In genomic region chr2:100639588-100640195, GRCh38 we compare ENCODE assay signal across 15 cellular contexts.
"Had no signal": no experiment of that assay in that cellular context is flagged by ENCODE, and none has a peak within 500 bp of the region (broad histone marks: within the 10 kb centered on the region; RNA-seq: fewer than 3 reads in every experiment).

No MANE protein-coding gene starts in this region.

- H3K27me3 Mint-ChIP-seq: central memory CD8-positive, alpha-beta T cell had no signal

- H3K27ac Mint-ChIP-seq: activated CD4-positive, alpha-beta memory T cell treated with anti-CD3 and anti-CD28 coated beads, Interleukin-2, amount 10 ng/mL, durations not matched to agents 7 days and 5 days; activated naive CD4-positive, alpha-beta T cell treated with anti-CD3 and anti-CD28 coated beads, Interleukin-2, amount 10 ng/mL, durations not matched to agents 7 days and 5 days; nephron progenitor cell had no signal

- H3K4me3 Mint-ChIP-seq: activated CD4-positive, alpha-beta memory T cell treated with anti-CD3 and anti-CD28 coated beads, Interleukin-2, amount 10 ng/mL, durations not matched to agents 7 days and 5 days; activated naive CD4-positive, alpha-beta T cell treated with anti-CD3 and anti-CD28 coated beads, Interleukin-2, amount 10 ng/mL, durations not matched to agents 7 days and 5 days; central memory CD8-positive, alpha-beta T cell; nephron progenitor cell had no signal

- DNase-seq: activated CD4-positive, alpha-beta memory T cell treated with anti-CD3 and anti-CD28 coated beads, Interleukin-2, amount 10 ng/mL, durations not matched to agents 7 days and 5 days; activated CD4-positive, alpha-beta T cell treated with anti-CD3 and anti-CD28 coated beads for 1 hour; activated naive CD4-positive, alpha-beta T cell treated with anti-CD3 and anti-CD28 coated beads, Interleukin-2, amount 10 ng/mL, durations not matched to agents 7 days and 5 days; body of pancreas; effector memory CD8-positive, alpha-beta T cell; left lung; mesenchymal stem cell; nephron progenitor cell; stimulated activated CD4-positive, alpha-beta T cell treated with anti-CD3 and anti-CD28 coated beads, Interleukin-15, amount 100 ng/mL, for 24 hours; stimulated activated CD4-positive, alpha-beta T cell treated with anti-CD3 and anti-CD28 coated beads, Interleukin-4, amount 100 ng/mL, for 24 hours; stomach; SW 1271; T-helper 9 cell had no signal

- H3K9me3 Mint-ChIP-seq: activated CD4-positive, alpha-beta memory T cell treated with anti-CD3 and anti-CD28 coated beads, Interleukin-2, amount 10 ng/mL, durations not matched to agents 7 days and 5 days; central memory CD8-positive, alpha-beta T cell; effector memory CD8-positive, alpha-beta T cell had no signal

- FAIRE-seq: islet of Langerhans had no signal
